2 cellular contexts compared by ENCODE assay signal in the genomic region with DNA sequence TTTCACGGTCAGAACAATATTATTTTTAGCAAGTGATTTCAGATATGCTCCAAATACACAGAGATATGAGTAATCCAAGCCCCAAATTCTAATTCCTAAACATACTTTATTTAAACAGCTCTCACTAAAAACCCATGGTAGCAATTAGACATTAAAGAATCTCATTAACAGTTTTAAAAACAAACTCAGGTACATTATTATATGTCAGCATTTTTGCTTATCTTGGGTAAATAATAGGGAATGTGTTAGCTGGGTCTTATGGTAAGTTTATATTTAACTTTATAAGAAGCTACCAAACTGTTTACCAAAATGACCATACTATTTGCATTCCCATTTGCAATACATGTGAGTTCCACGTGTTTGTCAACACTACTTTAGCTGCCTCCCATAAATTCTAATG.
TF ChIP-seq lines count a peak whose summit lies in the region.

No MANE protein-coding gene starts in this region.

TF ChIP-seq in HepG2, 621 proteins besides CTCF, POLR2A, EP300 and RAD21 (continued from another document):
- TF ChIP-seq MAFK (conservative IDR thresholded peaks at IDR 0.05 in 1 of 2, IDR thresholded peaks at IDR 0.05 in 1 of 2; ENCODE audit: low read length in 2 of 2), result peak; percentile 59 to 83

TF ChIP-seq in K562, 482 proteins besides CTCF, POLR2A, EP300 and RAD21 (continued from another document):
- TF ChIP-seq ZNF347 (CRISPR knock-in tag; IDR thresholded peaks at IDR 0.05; ENCODE audit: low read depth), result no peak
- TF ChIP-seq MAFF (IDR thresholded peaks at IDR 0.05; ENCODE audit: low read length), result peak; percentile 11; the same call in 1 of the 2 replicates
